Comparison of ENCODE assay signal across 1 cellular context in genomic region chr4:185567828-185568442, GRCh38.
A peak's percentile ranks its signal among the peaks of the same experiment; 100 is the strongest.
TF ChIP-seq lines count a peak whose summit lies in the region.

No MANE protein-coding gene starts in this region.

TF ChIP-seq in WTC11, 78 proteins besides CTCF, POLR2A, EP300 and RAD21 (continued from another document):
- TF ChIP-seq ZNF281 (CRISPR knock-in tag; IDR thresholded peaks at IDR 0.05) (no peak), CBFB (CRISPR knock-in tag; IDR thresholded peaks at IDR 0.05; ENCODE audit: low read depth) (no peak), GTF2I (CRISPR knock-in tag; conservative IDR thresholded peaks at IDR 0.05) (no peak), ZNF317 (CRISPR knock-in tag; IDR thresholded peaks at IDR 0.05; ENCODE audit: borderline replicate concordance, low read depth) (peak; percentile 49; the same call in 1 of the 2 replicates)
- TF ChIP-seq, protein P1, sequence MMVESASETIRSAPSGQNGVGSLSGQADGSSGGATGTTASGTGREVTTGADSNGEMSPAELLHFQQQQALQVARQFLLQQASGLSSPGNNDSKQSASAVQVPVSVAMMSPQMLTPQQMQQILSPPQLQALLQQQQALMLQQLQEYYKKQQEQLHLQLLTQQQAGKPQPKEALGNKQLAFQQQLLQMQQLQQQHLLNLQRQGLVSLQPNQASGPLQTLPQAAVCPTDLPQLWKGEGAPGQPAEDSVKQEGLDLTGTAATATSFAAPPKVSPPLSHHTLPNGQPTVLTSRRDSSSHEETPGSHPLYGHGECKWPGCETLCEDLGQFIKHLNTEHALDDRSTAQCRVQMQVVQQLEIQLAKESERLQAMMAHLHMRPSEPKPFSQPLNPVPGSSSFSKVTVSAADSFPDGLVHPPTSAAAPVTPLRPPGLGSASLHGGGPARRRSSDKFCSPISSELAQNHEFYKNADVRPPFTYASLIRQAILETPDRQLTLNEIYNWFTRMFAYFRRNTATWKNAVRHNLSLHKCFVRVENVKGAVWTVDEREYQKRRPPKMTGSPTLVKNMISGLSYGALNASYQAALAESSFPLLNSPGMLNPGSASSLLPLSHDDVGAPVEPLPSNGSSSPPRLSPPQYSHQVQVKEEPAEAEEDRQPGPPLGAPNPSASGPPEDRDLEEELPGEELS (CRISPR knock-in tag; IDR thresholded peaks at IDR 0.05) = no peak
